ENCODE assay signal across 8 cellular contexts in genomic region chr4:186144596-186145569, GRCh38. TPM values are rescaled to one million over a fixed set of nuclear protein-coding genes. Genes with fewer than 3 reads are reported as not detected.
DNase-seq lines count a peak whose midpoint lies in the region; ATAC-seq and TF ChIP-seq lines count a peak whose summit lies in the region.

No MANE protein-coding gene starts in this region.

- H3K9me3 ChIP-seq in mucosa of rectum (ENCODE audit: control insufficient read depth in 2 of 2, low read length in 2 of 2) (no peaks in the 10 kb centered on the region), tibial artery (no peaks in the 10 kb centered on the region)

- peaks cover 0 to 11% of the 10 kb centered on the region in 2 donors for H3K4me1 ChIP-seq in mucosa of rectum (ENCODE audit: control insufficient read depth in 2 of 2, insufficient read depth in 2 of 2, low read length in 2 of 2)
- H3K4me1 ChIP-seq in tibial artery = peaks cover 0 to 20% (median 5%) of the 10 kb centered on the region in 4 donors

- no peaks in the 10 kb centered on the region for H3K27me3 ChIP-seq in mucosa of rectum (ENCODE audit: control insufficient read depth in 2 of 2, insufficient read depth in 2 of 2, low read length in 2 of 2)
- H3K27me3 ChIP-seq in tibial artery = no peaks in the 10 kb centered on the region

- DNase-seq in AG10803 (ENCODE audit: low read depth) (peak; percentile 49), tibial artery (peak; percentile 63 to 85), NCI-H1694 (lab: John Stamatoyannopoulos, UW) (no peak)

- peak; percentile 52 for ATAC-seq in GM18907 (IDR thresholded peaks at IDR 0.05; ENCODE audit: unreplicated experiment)
- peak; percentile 38 for ATAC-seq in HG03196 (IDR thresholded peaks at IDR 0.05; ENCODE audit: unreplicated experiment)
- peak; percentile 65 for ATAC-seq in esophagus mucosa

- H3K9ac ChIP-seq in mucosa of rectum (ENCODE audit: low read depth in 1 of 2, low read length in 2 of 2) = peak overlapping the region; percentile 64

- no peaks in the 10 kb centered on the region for H3K36me3 ChIP-seq in mucosa of rectum (ENCODE audit: control insufficient read depth in 2 of 2, insufficient read depth in 2 of 2, low read length in 2 of 2)
- H3K36me3 ChIP-seq in tibial artery = no peaks in the 10 kb centered on the region

- intact Hi-C loops in tibial artery (cut with DNase I; ENCODE audit: low total_unique reads) = no loop called here

- H3K4me3 ChIP-seq in AG10803 (ENCODE audit: low read length) (peak overlapping the region; percentile 53), WI38 (ENCODE audit: low read depth, low read length) (peak overlapping the region; percentile 47), mucosa of rectum (ENCODE audit: low read length in 2 of 2) (peak overlapping the region; percentile 65 to 74), tibial artery (peak overlapping the region; percentile 62 to 65)

- TF ChIP-seq CTCF in AG10803 (conservative IDR thresholded peaks at IDR 0.05; ENCODE audit: low read length) (no peak), WI38 (IDR thresholded peaks at IDR 0.05; ENCODE audit: low read depth, low read length) (no peak), tibial artery (IDR thresholded peaks at IDR 0.05) (no peak)

- H3K27ac ChIP-seq in mucosa of rectum (ENCODE audit: low read depth in 2 of 2, low read length in 2 of 2) (peak overlapping the region; percentile 50 to 64), tibial artery (peak overlapping the region; percentile 84 to 85)

RNA-seq across cellular contexts. Expression of gene FAM149A, which starts 40.4 kb away (rescaled TPM):
- total RNA-seq in esophagus mucosa = 1.6 TPM

RNA-seq across cellular contexts. Expression of gene CYP4V2, which starts 46.5 kb away (rescaled TPM):
- 3.8 TPM for total RNA-seq in esophagus mucosa
